ENCODE assay signal across 23 cellular contexts in the genomic region with DNA sequence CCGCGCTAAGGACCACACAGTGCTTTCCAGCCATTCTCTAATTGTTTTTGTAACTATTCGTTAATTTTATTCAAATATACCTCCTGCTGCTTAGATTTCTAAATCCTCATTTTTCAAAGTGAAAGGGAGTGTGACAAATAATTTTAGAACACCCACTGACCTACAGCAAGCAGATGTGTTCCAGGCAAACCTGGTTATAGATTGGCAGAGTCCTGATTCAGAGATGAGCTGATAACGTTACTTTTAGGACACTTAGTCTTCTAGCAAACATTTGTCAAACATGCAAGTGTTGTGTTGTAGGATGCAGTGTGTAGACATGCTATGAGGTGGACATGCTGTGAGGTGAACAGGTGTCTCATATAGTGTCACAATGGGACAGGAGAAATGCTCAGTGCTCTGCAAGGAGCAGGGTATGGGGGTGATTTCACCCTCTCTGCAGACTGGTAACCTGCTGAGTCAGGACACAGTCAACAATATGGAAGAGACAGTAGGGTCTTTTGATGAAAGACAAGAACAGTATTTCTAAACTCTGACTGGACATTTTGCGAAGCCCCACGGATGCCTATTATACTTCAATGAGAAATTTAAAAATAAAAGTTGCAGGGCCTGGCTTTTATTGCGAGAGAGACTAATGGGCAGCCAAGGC.
A peak's percentile ranks its signal among the peaks of the same experiment; 100 is the strongest.
DNase-seq lines count a peak whose midpoint lies in the region; ATAC-seq, FAIRE-seq and TF ChIP-seq lines count a peak whose summit lies in the region.
"Had no signal": no experiment of that assay in that cellular context is flagged by ENCODE, and none has a peak within 500 bp of the region (broad histone marks: within the 10 kb centered on the region; RNA-seq: fewer than 3 reads in every experiment).

No MANE protein-coding gene starts in this region.

- peaks cover 9% of the 10 kb centered on the region for H3K36me3 Mint-ChIP-seq in neural progenitor cell
- peaks cover 10% of the 10 kb centered on the region for H3K36me3 Mint-ChIP-seq in endodermal cell (ENCODE audit: low read depth)
- H3K36me3 Mint-ChIP-seq: IgD-negative memory B cell had no signal

- POLR2A ChIA-PET in SK-N-SH (lab: Yijun Ruan, JAX), result interaction anchor here (0.6 kb wide), 1 partner anchor 86 kb away, joined by 3 read pairs; no protein-coding TSS in a partner anchor

- peaks cover 5 to 42% of the 10 kb centered on the region in 2 experiments; a peak in 3 of 4 replicates for H3K4me1 ChIP-seq in SK-N-SH (ENCODE audit: control insufficient read depth in 1 of 2, insufficient read depth in 2 of 2, low read depth in 1 of 2, low read length in 1 of 2)
- H3K4me1 ChIP-seq in SJSA1 (replicated peaks), result peaks cover 67% of the 10 kb centered on the region
- H3K4me1 ChIP-seq in neural progenitor cell, result peaks cover 32% of the 10 kb centered on the region
- no peaks in the 10 kb centered on the region for H3K4me1 ChIP-seq in endodermal cell (ENCODE audit: control insufficient read depth, insufficient read depth, low read length)

- WGBS in SK-N-SH (ENCODE audit: low lambda C conversion rate), result 92% methylated on average over 7 of the region's 7 CpGs
- WGBS in endodermal cell (ENCODE audit: insufficient coverage in 1 of 2, insufficient read length in 1 of 2), 2 experiments, result 92 to 97% methylated on average over 4 to 7 of the region's 7 CpGs

- H2AFZ ChIP-seq in SK-N-SH (ENCODE audit: low read depth) (no peak overlapping the region), neural progenitor cell (replicated peaks) (no peak overlapping the region)

- no peak for ATAC-seq in SK-N-SH treated with all-trans-retinoic acid at 6 μM for 48 hours
- no peak for ATAC-seq in GM18502 (IDR thresholded peaks at IDR 0.05; ENCODE audit: poor library complexity, unreplicated experiment)
- no peak for ATAC-seq in GM18870 (IDR thresholded peaks at IDR 0.05; ENCODE audit: unreplicated experiment)
- ATAC-seq: HCT116 had no signal

- no peaks in the 10 kb centered on the region for H3K9me3 ChIP-seq in SK-N-SH
- H3K9me3 ChIP-seq in SJSA1 (replicated peaks), result no peaks in the 10 kb centered on the region
- no peaks in the 10 kb centered on the region for H3K9me3 ChIP-seq in neural progenitor cell (ENCODE audit: low read depth)
- H3K9me3 ChIP-seq in endodermal cell (ENCODE audit: control insufficient read depth, low read length), result no peaks in the 10 kb centered on the region
- H3K9me3 ChIP-seq: BE2C had no signal

- peak in 1 of 2 experiments; percentile 56; a peak in 1 of 4 replicates for TF ChIP-seq EP300 in SK-N-SH (IDR thresholded peaks at IDR 0.05; ENCODE audit: borderline replicate concordance in 1 of 2, low read depth in 1 of 2, low read length in 1 of 2)

- FAIRE-seq in urothelium cell line (lab: Jason Lieb, UNC), result peak; percentile 86
- FAIRE-seq: G401.6 had no signal

- no peaks in the 10 kb centered on the region for H3K27me3 ChIP-seq in SK-N-SH (ENCODE audit: insufficient read depth)
- no peaks in the 10 kb centered on the region for H3K27me3 ChIP-seq in SJSA1 (replicated peaks)
- peaks cover 29% of the 10 kb centered on the region for H3K27me3 ChIP-seq in neural progenitor cell
- no peaks in the 10 kb centered on the region for H3K27me3 ChIP-seq in endodermal cell (ENCODE audit: control insufficient read depth, insufficient read depth, low read length, poor library complexity, severe bottlenecking)
- H3K27me3 ChIP-seq: BE2C had no signal

- peaks cover 4% of the 10 kb centered on the region for H3K27me3 Mint-ChIP-seq in neural progenitor cell (ENCODE audit: insufficient read depth, low read depth)
- H3K27me3 Mint-ChIP-seq in endodermal cell (ENCODE audit: insufficient read depth), result no peaks in the 10 kb centered on the region
- H3K27me3 Mint-ChIP-seq: IgD-negative memory B cell had no signal

- H3K27ac ChIP-seq in SK-N-SH (ENCODE audit: low read depth in 2 of 2, low read length in 1 of 2) (no peak overlapping the region), SJSA1 (0 out of 2 replicates have a peak overlapping the region, but pooled peaks have one; percentile 31), neural progenitor cell (no peak overlapping the region), endodermal cell (ENCODE audit: low read depth, low read length) (no peak overlapping the region)
- H3K27ac ChIP-seq: 22Rv1, SK-N-MC had no signal

- TF ChIP-seq CTCF in SK-N-SH (IDR thresholded peaks at IDR 0.05), result no peak
- no peak for TF ChIP-seq CTCF in neural progenitor cell (IDR thresholded peaks at IDR 0.05)
- TF ChIP-seq CTCF in endodermal cell (conservative IDR thresholded peaks at IDR 0.05), result no peak

- no peak overlapping the region for H3K4me3 ChIP-seq in SK-N-SH (ENCODE audit: low read depth in 2 of 2, low read length in 1 of 2)
- H3K4me3 ChIP-seq in SJSA1, result no peak overlapping the region
- H3K4me3 ChIP-seq in neural progenitor cell, result no peak overlapping the region
- H3K4me3 ChIP-seq in endodermal cell (ENCODE audit: low read length), result no peak overlapping the region
- H3K4me3 ChIP-seq: SK-N-MC had no signal

- H3K4me1 Mint-ChIP-seq in neural progenitor cell, result peaks cover 42% of the 10 kb centered on the region
- H3K4me1 Mint-ChIP-seq in endodermal cell, result peaks cover 33% of the 10 kb centered on the region
- H3K4me1 Mint-ChIP-seq: IgD-negative memory B cell had no signal

- H3K79me2 ChIP-seq in SK-N-SH (ENCODE audit: insufficient read depth), result no peaks in the 10 kb centered on the region
- H3K79me2 ChIP-seq in neural progenitor cell (ENCODE audit: low read depth), result no peaks in the 10 kb centered on the region

- no peaks in the 10 kb centered on the region for H4K20me1 ChIP-seq in SK-N-SH (ENCODE audit: insufficient read depth)
- H4K20me1 ChIP-seq in neural progenitor cell (ENCODE audit: low read depth), result peaks cover 19% of the 10 kb centered on the region

- peaks cover 3% of the 10 kb centered on the region for H3K9me3 Mint-ChIP-seq in neural progenitor cell
- no peaks in the 10 kb centered on the region for H3K9me3 Mint-ChIP-seq in endodermal cell
- H3K9me3 Mint-ChIP-seq: IgD-negative memory B cell had no signal

- H3K4me2 ChIP-seq in SK-N-SH (no peak overlapping the region), neural progenitor cell (no peak overlapping the region)

- H3K9me2 ChIP-seq in SK-N-SH, result no peaks in the 10 kb centered on the region

- H3K9ac ChIP-seq in SK-N-SH (no peak overlapping the region), neural progenitor cell (no peak overlapping the region), endodermal cell (ENCODE audit: extremely low read depth, low read length, poor library complexity, severe bottlenecking) (no peak overlapping the region)

- H3K27ac Mint-ChIP-seq in neural progenitor cell, result peak overlapping the region; percentile 69
- H3K27ac Mint-ChIP-seq in endodermal cell, result no peak overlapping the region
- H3K27ac Mint-ChIP-seq: IgD-negative memory B cell had no signal

- no peak for TF ChIP-seq RAD21 in SK-N-SH (IDR thresholded peaks at IDR 0.05; ENCODE audit: low read length)

- H3F3A ChIP-seq in SK-N-SH (replicated peaks; ENCODE audit: insufficient read depth), result peaks cover 2% of the 10 kb centered on the region
- peaks cover 27% of the 10 kb centered on the region for H3F3A ChIP-seq in neural progenitor cell (ENCODE audit: low read depth)

- H3K4me3 Mint-ChIP-seq in neural progenitor cell, result no peak overlapping the region
- no peak overlapping the region for H3K4me3 Mint-ChIP-seq in endodermal cell
- H3K4me3 Mint-ChIP-seq: IgD-negative memory B cell had no signal

- DNase-seq in SK-N-SH, result no peak
- DNase-seq in SJSA1 (ENCODE audit: low read depth in 1 of 2, low spot score in 2 of 2), result peak in 1 of 2 experiments; percentile 66
- no peak for DNase-seq in neural progenitor cell (ENCODE audit: low spot score)
- DNase-seq in urothelium cell line (ENCODE audit: low spot score), result no peak
- no peak for DNase-seq in endodermal cell
- DNase-seq: ACHN, BE2C, NCI-H1048, NCI-H1417, NCI-H1694, NCI-H2029 treated with DMSO at 0.1 percent for 48 hours, NCI-H446 treated with DMSO at 0.1 percent for 48 hours, NCI-H526, RPMI8226, SHP77 had no signal

- CTCF ChIA-PET in SK-N-SH (lab: Yijun Ruan, JAX), result interaction anchor here (0.6 to 25.4 kb wide), 6 partner anchors 20 to 540 kb away, joined by 3 to 369 read pairs (median 4); a partner anchor contains a TSS

- H3K36me3 ChIP-seq in SK-N-SH (replicated peaks in 1 of 2; ENCODE audit: control insufficient read depth in 1 of 2, insufficient read depth in 2 of 2, low read length in 1 of 2) (no peaks in the 10 kb centered on the region), SJSA1 (no peaks in the 10 kb centered on the region), neural progenitor cell (no peaks in the 10 kb centered on the region), endodermal cell (ENCODE audit: control insufficient read depth, insufficient read depth, low read length) (peaks cover 16% of the 10 kb centered on the region)
- H3K36me3 ChIP-seq: BE2C had no signal

TF ChIP-seq in SK-N-SH, 30 proteins besides CTCF, POLR2A, EP300 and RAD21:
- TF ChIP-seq GATA2 (CRISPR knock-in tag; IDR thresholded peaks at IDR 0.05) (peak; percentile 53), ELF1 (IDR thresholded peaks at IDR 0.05) (no peak)
- TF ChIP-seq, protein P1, sequence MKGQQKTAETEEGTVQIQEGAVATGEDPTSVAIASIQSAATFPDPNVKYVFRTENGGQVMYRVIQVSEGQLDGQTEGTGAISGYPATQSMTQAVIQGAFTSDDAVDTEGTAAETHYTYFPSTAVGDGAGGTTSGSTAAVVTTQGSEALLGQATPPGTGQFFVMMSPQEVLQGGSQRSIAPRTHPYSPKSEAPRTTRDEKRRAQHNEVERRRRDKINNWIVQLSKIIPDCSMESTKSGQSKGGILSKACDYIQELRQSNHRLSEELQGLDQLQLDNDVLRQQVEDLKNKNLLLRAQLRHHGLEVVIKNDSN (IDR thresholded peaks at IDR 0.05; ENCODE audit: borderline replicate concordance, low read depth), result no peak
TF ChIP-seq in SK-N-SH: peak in this region for 1.

TF ChIP-seq in SK-N-SH treated with all-trans-retinoic acid at 6 μM for 48 hours, 23 proteins besides CTCF, POLR2A, EP300 and RAD21:
- TF ChIP-seq OSR1 (CRISPR knock-in tag; IDR thresholded peaks at IDR 0.05) (no peak), ESRRG (CRISPR knock-in tag; IDR thresholded peaks at IDR 0.05) (no peak), PPARA (CRISPR knock-in tag; IDR thresholded peaks at IDR 0.05; ENCODE audit: borderline replicate concordance) (no peak), ARNTL (CRISPR knock-in tag; IDR thresholded peaks at IDR 0.05; ENCODE audit: borderline replicate concordance, low read depth) (no peak), ZNF70 (CRISPR knock-in tag; IDR thresholded peaks at IDR 0.05) (no peak)
- TF ChIP-seq, protein P2, sequence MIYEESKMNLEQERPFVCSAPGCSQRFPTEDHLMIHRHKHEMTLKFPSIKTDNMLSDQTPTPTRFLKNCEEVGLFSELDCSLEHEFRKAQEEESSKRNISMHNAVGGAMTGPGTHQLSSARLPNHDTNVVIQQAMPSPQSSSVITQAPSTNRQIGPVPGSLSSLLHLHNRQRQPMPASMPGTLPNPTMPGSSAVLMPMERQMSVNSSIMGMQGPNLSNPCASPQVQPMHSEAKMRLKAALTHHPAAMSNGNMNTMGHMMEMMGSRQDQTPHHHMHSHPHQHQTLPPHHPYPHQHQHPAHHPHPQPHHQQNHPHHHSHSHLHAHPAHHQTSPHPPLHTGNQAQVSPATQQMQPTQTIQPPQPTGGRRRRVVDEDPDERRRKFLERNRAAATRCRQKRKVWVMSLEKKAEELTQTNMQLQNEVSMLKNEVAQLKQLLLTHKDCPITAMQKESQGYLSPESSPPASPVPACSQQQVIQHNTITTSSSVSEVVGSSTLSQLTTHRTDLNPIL (CRISPR knock-in tag; IDR thresholded peaks at IDR 0.05; ENCODE audit: low read depth), result no peak
TF ChIP-seq in SK-N-SH treated with all-trans-retinoic acid at 6 μM for 48 hours: peak in this region for 0.
